ENCODE assay signal across 18 cellular contexts in the genomic region with DNA sequence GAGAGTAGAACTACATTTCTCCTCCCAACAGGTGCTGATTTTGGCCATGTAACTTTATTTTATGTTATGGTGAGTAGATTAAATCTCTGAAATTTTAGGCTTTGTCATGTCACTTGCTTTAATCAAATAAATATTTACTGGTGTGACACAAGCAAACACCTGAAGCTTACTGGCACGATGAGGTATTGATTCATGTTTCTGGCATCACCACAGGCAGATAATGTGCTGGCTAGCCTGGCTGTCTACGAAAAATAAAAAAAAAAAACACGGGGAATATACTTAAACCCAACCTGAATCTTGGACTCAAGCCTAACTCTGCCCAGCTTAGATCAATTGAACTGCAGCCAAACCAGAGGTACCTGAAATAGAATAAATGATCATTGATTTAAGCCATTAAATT.
DNase-seq lines count a peak whose midpoint lies in the region; ATAC-seq and TF ChIP-seq lines count a peak whose summit lies in the region.
"Had no signal": no experiment of that assay in that cellular context is flagged by ENCODE, and none has a peak within 500 bp of the region (broad histone marks: within the 10 kb centered on the region; RNA-seq: fewer than 3 reads in every experiment).

No MANE protein-coding gene starts in this region.

- no peak for TF ChIP-seq CTCF in GM13976 (IDR thresholded peaks at IDR 0.05; ENCODE audit: borderline replicate concordance, control extremely low read depth, extremely low read depth, insufficient read depth, missing control alignments)

- no peak for ATAC-seq in GM18519 (IDR thresholded peaks at IDR 0.05; ENCODE audit: low FRiP score, unreplicated experiment)
- ATAC-seq: A549, PC-3 had no signal

- DNase-seq in NCI-H748 (lab: John Stamatoyannopoulos, UW; ENCODE audit: unreplicated experiment) (peak; percentile 43), NCI-H748 treated with DMSO at 0.1 percent for 48 hours (lab: John Stamatoyannopoulos, UW) (no peak), NCI-H2029 (lab: John Stamatoyannopoulos, UW) (peak; percentile 95), NCI-H345 (lab: John Stamatoyannopoulos, UW) (peak; percentile 83), activated T-cell treated with anti-CD3 and anti-CD28 coated beads for 4 hours (no peak), GM13976 (ENCODE audit: low spot score) (no peak), T1000 (lab: John Stamatoyannopoulos, UW) (no peak)
- DNase-seq: CD8-positive, alpha-beta memory T cell; EL; GM23248; HCEC 1CT; NCI-H146; NCI-H226; NCI-H526 treated with DMSO at 0.1 percent for 48 hours; PC-3; T-helper 2 cell had no signal

- in situ Hi-C loops in GM13976 (cut with MboI; ENCODE audit: low sequenced_read_pairs, unreplicated experiment): no loop called here

Comparison
In these comparisons a context has a peak if more than half of its experiments do, and no peak if none do; other contexts are left out.
1. DNase-seq: peak in NCI-H748 (single experiment), NCI-H2029 (single experiment) and NCI-H345 (single experiment); none in NCI-H748 treated with DMSO at 0.1 percent for 48 hours (single experiment), activated T-cell treated with anti-CD3 and anti-CD28 coated beads for 4 hours (single experiment), GM13976 (single experiment) and T1000 (single experiment).